In genomic region chr6:80214436-80215022, GRCh38 we compare ENCODE assay signal across 8 cellular contexts.
DNase-seq lines count a peak whose midpoint lies in the region; ATAC-seq, FAIRE-seq and TF ChIP-seq lines count a peak whose summit lies in the region.

No MANE protein-coding gene starts in this region.

- H3K9me1 ChIP-seq in endothelial cell of umbilical vein (replicated peaks; ENCODE audit: control insufficient read depth, extremely low read depth, insufficient read depth, low read length) = no peaks in the 10 kb centered on the region

- no peak overlapping the region for H3K9ac ChIP-seq in endothelial cell of umbilical vein (replicated peaks; ENCODE audit: extremely low read depth, insufficient read depth, low read length)

- H3K27me3 ChIP-seq in SJSA1 (replicated peaks) = no peaks in the 10 kb centered on the region
- H3K27me3 ChIP-seq in endothelial cell of umbilical vein (ENCODE audit: control insufficient read depth in 2 of 2, insufficient read depth in 2 of 2, low read length in 2 of 2) = no peaks in the 10 kb centered on the region

- TF ChIP-seq CTCF in AG09309 (IDR thresholded peaks at IDR 0.05; ENCODE audit: control insufficient read depth, insufficient read depth, low read depth, low read length, missing control alignments) (peak; percentile 79), GM13977 (IDR thresholded peaks at IDR 0.05; ENCODE audit: extremely low read depth, insufficient read depth, missing control alignments) (peak; percentile 70), endothelial cell of umbilical vein (IDR thresholded peaks at IDR 0.05; ENCODE audit: extremely low read depth in 1 of 2, insufficient read depth in 1 of 2, low read depth in 1 of 2, low read length in 2 of 2) (peak; percentile 55 to 74), mucosa of descending colon (IDR thresholded peaks at IDR 0.05) (no peak)

- dilution Hi-C loops in endothelial cell of umbilical vein (cut with MboI; ENCODE audit: extremely low pct_ligation_motif_present, low sequenced_read_pairs) = no loop called here

- no peaks in the 10 kb centered on the region for H3K36me3 ChIP-seq in SJSA1
- H3K36me3 ChIP-seq in endothelial cell of umbilical vein (ENCODE audit: control insufficient read depth in 2 of 2, extremely low read depth in 1 of 2, insufficient read depth in 2 of 2, low read length in 2 of 2) = no peaks in the 10 kb centered on the region
- H3K36me3 ChIP-seq in mucosa of descending colon (ENCODE audit: low read depth) = no peaks in the 10 kb centered on the region

- in situ Hi-C loops in GM13977 (cut with MboI; ENCODE audit: low pct_unique_long_range_greater_than_20kb, low sequenced_read_pairs, unreplicated experiment) = no loop called here

- H3K4me3 ChIP-seq in AG09309 (ENCODE audit: control insufficient read depth, low read depth, low read length) = no peak overlapping the region
- H3K4me3 ChIP-seq in SJSA1 = no peak overlapping the region
- no peak overlapping the region for H3K4me3 ChIP-seq in endothelial cell of umbilical vein (replicated peaks in 1 of 3; ENCODE audit: insufficient read depth in 1 of 3, low read depth in 1 of 3, low read length in 3 of 3)
- no peak overlapping the region for H3K4me3 ChIP-seq in mucosa of descending colon

- DNase-seq in AG09309 (ENCODE audit: low read depth) (peak; percentile 24), GM13977 (ENCODE audit: low spot score) (peak; percentile 23), MV-4-11 (lab: John Stamatoyannopoulos, UW) (peak; percentile 36), SJSA1 (ENCODE audit: low read depth in 1 of 2, low spot score in 2 of 2) (peak; percentile 35 to 47), endothelial cell of umbilical vein (ENCODE audit: low read depth, low spot score) (peak; percentile 62), mucosa of descending colon (peak in 1 of 3 donors; percentile 25)
- no peak for DNase-seq in activated effector memory CD4-positive, alpha-beta T cell treated with Interleukin-2 at 50 U/mL for 16 hours

- H3K27ac ChIP-seq in SJSA1 (no peak overlapping the region), endothelial cell of umbilical vein (ENCODE audit: insufficient read depth, low read depth, low read length) (no peak overlapping the region)

- peak; percentile 8 for FAIRE-seq in endothelial cell of umbilical vein (lab: Jason Lieb, UNC)

- H3K9me3 ChIP-seq in SJSA1 (replicated peaks) (no peaks in the 10 kb centered on the region), endothelial cell of umbilical vein (replicated peaks; ENCODE audit: control insufficient read depth, insufficient read depth, low read length) (no peaks in the 10 kb centered on the region), mucosa of descending colon (no peaks in the 10 kb centered on the region)

- TF ChIP-seq POLR2A in endothelial cell of umbilical vein (IDR thresholded peaks at IDR 0.05; ENCODE audit: low read depth, low read length) = no peak

- POLR2A ChIA-PET in endothelial cell of umbilical vein (lab: Charles Lee) = no interaction called here

- CTCF ChIA-PET in endothelial cell of umbilical vein (lab: Charles Lee) = interaction anchor here (0.7 to 2.1 kb wide), 57 partner anchors 8 to 1826 kb away, joined by 3 to 38 read pairs (median 4); no protein-coding TSS in a partner anchor

- ATAC-seq in HG02678 (IDR thresholded peaks at IDR 0.05; ENCODE audit: unreplicated experiment) (peak; percentile 79), mucosa of descending colon (peak; percentile 77)

- H3K4me1 ChIP-seq in SJSA1 (replicated peaks) (no peaks in the 10 kb centered on the region), endothelial cell of umbilical vein (ENCODE audit: control insufficient read depth, extremely low read depth, insufficient read depth, low read length) (no peaks in the 10 kb centered on the region), mucosa of descending colon (ENCODE audit: low read depth) (no peaks in the 10 kb centered on the region)

- no peak overlapping the region for H3K4me2 ChIP-seq in endothelial cell of umbilical vein (ENCODE audit: insufficient read depth, low read length)

- H2AFZ ChIP-seq in endothelial cell of umbilical vein (ENCODE audit: low read depth, low read length) = no peak overlapping the region

- intact Hi-C loops in endothelial cell of umbilical vein (cut with micrococcal nuclease) = loop anchor here (1.0 to 10.0 kb wide), 7 partner anchors 82 to 1538 kb away; partner anchors contain the start of gene TENT5A
- intact Hi-C loops in mucosa of descending colon (cut with DNase I, micrococcal nuclease) = no loop called here

- BruUV-seq in endothelial cell of umbilical vein (replicated peaks; lab: Mats Ljungman, UMichigan) = no TSS peak

- no peaks in the 10 kb centered on the region for H3K79me2 ChIP-seq in endothelial cell of umbilical vein (ENCODE audit: control insufficient read depth, insufficient read depth, low read length)

- no peaks in the 10 kb centered on the region for H4K20me1 ChIP-seq in endothelial cell of umbilical vein (replicated peaks; ENCODE audit: control insufficient read depth, extremely low read depth, insufficient read depth, low read length)

TF ChIP-seq in endothelial cell of umbilical vein, 7 proteins besides CTCF, POLR2A, EP300 and RAD21:
- no peak for TF ChIP-seq FOS (IDR thresholded peaks at IDR 0.05; ENCODE audit: borderline replicate concordance, insufficient read depth, low read length)
- TF ChIP-seq POLR2AphosphoS5 (IDR thresholded peaks at IDR 0.05; ENCODE audit: insufficient read depth, low read depth, low read length) = no peak
- no peak for TF ChIP-seq JUN (IDR thresholded peaks at IDR 0.05; ENCODE audit: borderline replicate concordance, insufficient read depth, insufficient read length, low read depth)
- TF ChIP-seq MYC (IDR thresholded peaks at IDR 0.05; ENCODE audit: low read depth, low read length) = no peak
- TF ChIP-seq GATA2 (IDR thresholded peaks at IDR 0.05; ENCODE audit: insufficient read depth, insufficient read length, low read depth, low read length) = no peak
- TF ChIP-seq MAX (IDR thresholded peaks at IDR 0.05; ENCODE audit: insufficient read depth, insufficient read length) = no peak
- TF ChIP-seq EZH2 (IDR thresholded peaks at IDR 0.05; ENCODE audit: borderline replicate concordance, low read depth, low read length, severe bottlenecking) = no peak
